Comparison of ENCODE assay signal across 7 cellular contexts in genomic region chr10:103833731-103834365, GRCh38. TPM values are rescaled to one million over a fixed set of nuclear protein-coding genes. Genes with fewer than 3 reads are reported as not detected.
A peak's percentile ranks its signal among the peaks of the same experiment; 100 is the strongest.
DNase-seq lines count a peak whose midpoint lies in the region; ATAC-seq and TF ChIP-seq lines count a peak whose summit lies in the region.

No MANE protein-coding gene starts in this region.

- TF ChIP-seq POLR2A in tibial nerve (IDR thresholded peaks at IDR 0.05) = no peak

- H3K4me1 Mint-ChIP-seq in endodermal cell = peaks cover 72% of the 10 kb centered on the region
- peaks cover 12% of the 10 kb centered on the region for H3K4me1 Mint-ChIP-seq in chondrocyte (ENCODE audit: low read depth)
- H3K4me1 Mint-ChIP-seq in MCF 10A (ENCODE audit: insufficient read depth, unreplicated experiment) = peaks cover 6% of the 10 kb centered on the region

- WGBS in endodermal cell (ENCODE audit: insufficient coverage in 1 of 2, insufficient read length in 1 of 2), 2 experiments = 44 to 82% methylated on average over 3 to 5 of the region's 5 CpGs
- 26 to 27% methylated on average over 5 of the region's 5 CpGs for WGBS in tibial nerve, 2 donors

- no peak overlapping the region for H3K9ac ChIP-seq in endodermal cell (ENCODE audit: extremely low read depth, low read length, poor library complexity, severe bottlenecking)

- TF ChIP-seq CTCF in endodermal cell (conservative IDR thresholded peaks at IDR 0.05) = no peak
- no peak for TF ChIP-seq CTCF in tibial nerve (IDR thresholded peaks at IDR 0.05)
- TF ChIP-seq CTCF in chondrocyte (IDR thresholded peaks at IDR 0.05) = no peak
- no peak for TF ChIP-seq CTCF in MCF 10A (IDR thresholded peaks at IDR 0.05; ENCODE audit: unreplicated experiment)

- H3K27me3 ChIP-seq in endodermal cell (ENCODE audit: control insufficient read depth, insufficient read depth, low read length, poor library complexity, severe bottlenecking) (no peaks in the 10 kb centered on the region), tibial nerve (no peaks in the 10 kb centered on the region)

- H3K36me3 ChIP-seq in endodermal cell (ENCODE audit: control insufficient read depth, insufficient read depth, low read length) (no peaks in the 10 kb centered on the region), tibial nerve (no peaks in the 10 kb centered on the region)

- H3K27ac Mint-ChIP-seq in endodermal cell = peak overlapping the region; percentile 79
- no peak overlapping the region for H3K27ac Mint-ChIP-seq in chondrocyte (ENCODE audit: unreplicated experiment)
- no peak overlapping the region for H3K27ac Mint-ChIP-seq in MCF 10A (ENCODE audit: low read depth, unreplicated experiment)

- no peak overlapping the region for H3K4me3 ChIP-seq in endodermal cell (ENCODE audit: low read length)
- no peak overlapping the region for H3K4me3 ChIP-seq in tibial nerve

- peaks cover 49% of the 10 kb centered on the region for H3K4me1 ChIP-seq in endodermal cell (ENCODE audit: control insufficient read depth, insufficient read depth, low read length)
- peaks cover 5 to 69% (median 44%) of the 10 kb centered on the region in 4 donors for H3K4me1 ChIP-seq in tibial nerve

- peaks cover 10% of the 10 kb centered on the region for H3K9me3 Mint-ChIP-seq in endodermal cell
- H3K9me3 Mint-ChIP-seq in chondrocyte (ENCODE audit: low read depth) = no peaks in the 10 kb centered on the region
- H3K9me3 Mint-ChIP-seq in MCF 10A (ENCODE audit: unreplicated experiment) = no peaks in the 10 kb centered on the region

- H3K27me3 Mint-ChIP-seq in endodermal cell (ENCODE audit: insufficient read depth) = peaks cover under 1% of the 10 kb centered on the region
- no peaks in the 10 kb centered on the region for H3K27me3 Mint-ChIP-seq in chondrocyte (ENCODE audit: low read depth)
- H3K27me3 Mint-ChIP-seq in MCF 10A (ENCODE audit: insufficient read depth, unreplicated experiment) = no peaks in the 10 kb centered on the region

- ATAC-seq in GM21526 (IDR thresholded peaks at IDR 0.05; ENCODE audit: low FRiP score, unreplicated experiment) = no peak

- CTCF ChIA-PET in MCF 10A (lab: Yijun Ruan, JAX) = interaction anchor here (0.6 to 1.0 kb wide), 3 partner anchors 20 to 51 kb away, joined by 3 read pairs; no protein-coding TSS in a partner anchor

- DNase-seq in KBM-7 = peak; percentile 31
- peak; percentile 86 for DNase-seq in endodermal cell
- peak; percentile 28 to 43 for DNase-seq in lung microvascular endothelial cell (ENCODE audit: low read depth in 2 of 2)
- DNase-seq in tibial nerve (ENCODE audit: low spot score in 2 of 2) = peak; percentile 49 to 72
- DNase-seq in chondrocyte (ENCODE audit: low spot score) = no peak
- DNase-seq in MCF 10A (ENCODE audit: unreplicated experiment) = no peak

- BruUV-seq in MCF 10A (replicated peaks; lab: Mats Ljungman, UMichigan) = no TSS peak

- intact Hi-C loops in MCF 10A (cut with micrococcal nuclease) = no loop called here

- H3K4me3 Mint-ChIP-seq in endodermal cell (no peak overlapping the region), chondrocyte (ENCODE audit: unreplicated experiment) (no peak overlapping the region), MCF 10A (ENCODE audit: unreplicated experiment) (no peak overlapping the region)

- in situ Hi-C loops in KBM-7 (cut with MboI; ENCODE audit: low pct_unique_long_range_greater_than_20kb, low sequenced_read_pairs) = no loop called here

- POLR2A ChIA-PET in MCF 10A (lab: Yijun Ruan, JAX) = interaction anchor here (0.6 to 1.1 kb wide), 2 partner anchors 21 to 53 kb away, joined by 3 to 4 read pairs; no protein-coding TSS in a partner anchor

- H3K27ac ChIP-seq in endodermal cell (ENCODE audit: low read depth, low read length) (no peak overlapping the region), tibial nerve (peak overlapping the region; percentile 49 to 80 (median 58))

- no peaks in the 10 kb centered on the region for H3K36me3 Mint-ChIP-seq in endodermal cell (ENCODE audit: low read depth)
- no peaks in the 10 kb centered on the region for H3K36me3 Mint-ChIP-seq in chondrocyte (ENCODE audit: low read depth)
- no peaks in the 10 kb centered on the region for H3K36me3 Mint-ChIP-seq in MCF 10A (ENCODE audit: insufficient read depth, unreplicated experiment)

- H3K9me3 ChIP-seq in endodermal cell (ENCODE audit: control insufficient read depth, low read length) = peaks cover 9% of the 10 kb centered on the region
- peaks cover 0 to 6% (median 0%) of the 10 kb centered on the region in 4 donors for H3K9me3 ChIP-seq in tibial nerve

- peak; percentile 25 to 70 for TF ChIP-seq EP300 in tibial nerve (IDR thresholded peaks at IDR 0.05)

RNA-seq across cellular contexts. Expression of gene SH3PXD2A, which starts 21.5 kb away (rescaled TPM):
- 10 to 100 TPM; 15.7 to 22.6 TPM for total RNA-seq in endodermal cell
- 11.5 TPM for polyA plus RNA-seq in endodermal cell (2013, experiment 1 of 2)
- polyA plus RNA-seq in endodermal cell (2013, experiment 2 of 2) = 11.0 TPM
- 0.99 and 2.0 TPM in 2 replicates for total RNA-seq in lung microvascular endothelial cell
- 100 to 1,000 TPM; 128 to 154 (median 136) TPM for total RNA-seq in tibial nerve
- total RNA-seq in chondrocyte = 40.2 to 46.0 TPM (median 45.7 TPM) in 3 replicates
- total RNA-seq in MCF 10A (2022) = 13.2 and 15.0 TPM in 2 replicates

Comparison
In these comparisons a context has a peak if more than half of its experiments do, and no peak if none do; other contexts are left out.
1. DNase-seq: peak in KBM-7 (single experiment), endodermal cell (single experiment), lung microvascular endothelial cell (2 of 2) and tibial nerve (2 of 2); none in chondrocyte (single experiment) and MCF 10A (single experiment).